8 cellular contexts compared by ENCODE assay signal in genomic region chr9:29212590-29213373, GRCh38. TPM values are rescaled to one million over a fixed set of nuclear protein-coding genes. Genes with fewer than 3 reads are reported as not detected.
DNase-seq lines count a peak whose midpoint lies in the region; ATAC-seq and TF ChIP-seq lines count a peak whose summit lies in the region.

No MANE protein-coding gene starts in this region.

- H3K9me3 Mint-ChIP-seq in H9, result peaks cover 0 to 2% of the 10 kb centered on the region in 2 experiments; a peak in 1 of 5 replicates
- no peaks in the 10 kb centered on the region for H3K9me3 Mint-ChIP-seq in stimulated activated effector memory CD8-positive, alpha-beta T cell treated with anti-CD3 and anti-CD28 coated beads, Interleukin-12 subunit alpha, Interleukin-12 subunit beta, amount 100 ng/mL, for 72 hours

- no peaks in the 10 kb centered on the region for H3K36me3 Mint-ChIP-seq in H9 (ENCODE audit: insufficient read depth in 1 of 3, low read depth in 3 of 3)
- H3K36me3 Mint-ChIP-seq in stimulated activated effector memory CD8-positive, alpha-beta T cell treated with anti-CD3 and anti-CD28 coated beads, Interleukin-12 subunit alpha, Interleukin-12 subunit beta, amount 100 ng/mL, for 72 hours, result no peaks in the 10 kb centered on the region

- H3T11ph ChIP-seq in H9 (ENCODE audit: low read length), result no peak overlapping the region

- H2BK120ac ChIP-seq in H9 (ENCODE audit: low read depth, low read length, poor library complexity, severe bottlenecking), result no peak overlapping the region

- TF ChIP-seq CTCF in H9 (conservative IDR thresholded peaks at IDR 0.05), result no peak

- peak; percentile 18 for ATAC-seq in SK-N-SH treated with all-trans-retinoic acid at 6 μM for 48 hours
- ATAC-seq in stimulated activated effector memory CD8-positive, alpha-beta T cell treated with anti-CD3 and anti-CD28 coated beads, Interleukin-12 subunit alpha, Interleukin-12 subunit beta, amount 100 ng/mL, for 72 hours, result no peak
- ATAC-seq in HG02588 (IDR thresholded peaks at IDR 0.05; ENCODE audit: unreplicated experiment), result no peak
- ATAC-seq in GM21717 (IDR thresholded peaks at IDR 0.05; ENCODE audit: unreplicated experiment), result no peak

- no peak overlapping the region for H2BK12ac ChIP-seq in H9 (ENCODE audit: insufficient read length, low read depth, low read length)

- DNase-seq in ACHN, result peak; percentile 17
- peak; percentile 57 for DNase-seq in H9
- no peak for DNase-seq in stimulated activated effector memory CD8-positive, alpha-beta T cell treated with anti-CD3 and anti-CD28 coated beads, Interleukin-12 subunit alpha, Interleukin-12 subunit beta, amount 100 ng/mL, for 72 hours (ENCODE audit: low spot score in 2 of 2)
- no peak for DNase-seq in foreskin melanocyte

- H2BK15ac ChIP-seq in H9 (ENCODE audit: low read depth, low read length), result no peak overlapping the region

- no peak overlapping the region for H4K91ac ChIP-seq in H9 (ENCODE audit: insufficient read length, low read depth, low read length)

- H3K23ac ChIP-seq in H9 (ENCODE audit: insufficient read length, low read depth, low read length), result no peak overlapping the region

- H3K27me3 Mint-ChIP-seq in H9 (ENCODE audit: low read depth), result peaks cover 56% of the 10 kb centered on the region

- H4K20me1 ChIP-seq in H9 (ENCODE audit: control insufficient read depth, insufficient read depth, insufficient read length), result no peaks in the 10 kb centered on the region

- peak overlapping the region; percentile 84 to 95 for H3K4me3 Mint-ChIP-seq in H9
- peak overlapping the region; percentile 50 for H3K4me3 Mint-ChIP-seq in stimulated activated effector memory CD8-positive, alpha-beta T cell treated with anti-CD3 and anti-CD28 coated beads, Interleukin-12 subunit alpha, Interleukin-12 subunit beta, amount 100 ng/mL, for 72 hours

- no peak overlapping the region for H3K56ac ChIP-seq in H9 (ENCODE audit: insufficient read length, low read depth, low read length)

- no peak overlapping the region for H3K27ac ChIP-seq in H9 (ENCODE audit: insufficient read length, low read depth, low read length)

- no peak overlapping the region for H3K18ac ChIP-seq in H9 (ENCODE audit: insufficient read length, low read depth, low read length)

- no peak overlapping the region for H3K9ac ChIP-seq in H9 (ENCODE audit: extremely low read depth, insufficient read length, low read length)

- no peaks in the 10 kb centered on the region for H3K9me3 ChIP-seq in H9 (ENCODE audit: control insufficient read depth, low read depth, low read length)
- H3K9me3 ChIP-seq in iPS-18c (ENCODE audit: control insufficient read depth, insufficient read depth, low read length), result no peaks in the 10 kb centered on the region

- WGBS in H9 (ENCODE audit: extremely low coverage, insufficient read length, low lambda C conversion rate), result no CpG with 5 or more reads among the region's 33 CpGs

- peak overlapping the region in 1 of 3 experiments; percentile 72; a peak in 2 of 7 replicates for H3K27ac Mint-ChIP-seq in H9
- H3K27ac Mint-ChIP-seq in stimulated activated effector memory CD8-positive, alpha-beta T cell treated with anti-CD3 and anti-CD28 coated beads, Interleukin-12 subunit alpha, Interleukin-12 subunit beta, amount 100 ng/mL, for 72 hours, result no peak overlapping the region

- H3K27me3 ChIP-seq in H9 (ENCODE audit: insufficient read depth, low read length), result peaks cover 5% of the 10 kb centered on the region; the same call in 1 of the 2 replicates

- no peaks in the 10 kb centered on the region for H3K79me1 ChIP-seq in H9 (ENCODE audit: insufficient read depth, low read depth, low read length, poor library complexity, severe bottlenecking)

- H3K4me3 ChIP-seq in iPS-18c (ENCODE audit: insufficient read depth, low read depth, low read length), result peak overlapping the region; percentile 77

- in situ Hi-C loops in ACHN (cut with HindIII; ENCODE audit: low pct_ligation_motif_present, low pct_unique_long_range_greater_than_20kb, low sequenced_read_pairs), result no loop called here

- H3K4me2 ChIP-seq in H9 (ENCODE audit: insufficient read depth, insufficient read length, low read length), result peak overlapping the region; percentile 95

- H2BK5ac ChIP-seq in H9 (ENCODE audit: insufficient read length, low read length), result no peak overlapping the region

- peaks cover 29% of the 10 kb centered on the region for H3K23me2 ChIP-seq in H9 (ENCODE audit: insufficient read length, low read depth, low read length, poor library complexity, severe bottlenecking)

- no peak overlapping the region for H2BK20ac ChIP-seq in H9 (ENCODE audit: low read depth, low read length, poor library complexity, severe bottlenecking)

- peaks cover 28 to 29% of the 10 kb centered on the region in 2 experiments for H3K4me1 Mint-ChIP-seq in H9
- H3K4me1 Mint-ChIP-seq in stimulated activated effector memory CD8-positive, alpha-beta T cell treated with anti-CD3 and anti-CD28 coated beads, Interleukin-12 subunit alpha, Interleukin-12 subunit beta, amount 100 ng/mL, for 72 hours, result no peaks in the 10 kb centered on the region

- H4K8ac ChIP-seq in H9 (replicated peaks; ENCODE audit: insufficient read length, low read depth, low read length), result no peak overlapping the region

- no peak overlapping the region for H3K4ac ChIP-seq in H9 (ENCODE audit: low read depth, low read length)

- H3K4me1 ChIP-seq in H9 (ENCODE audit: insufficient read depth, low read length), result 0 out of 2 replicates have a peak, but pooled peaks cover 1% of the 10 kb centered on the region

- H2AFZ ChIP-seq in H9 (ENCODE audit: low read length), result peak overlapping the region; percentile 25

- no peak overlapping the region for H4K5ac ChIP-seq in H9 (ENCODE audit: insufficient read length, low read depth, low read length)

- H2AK5ac ChIP-seq in H9 (ENCODE audit: insufficient read length, low read length), result no peak overlapping the region

- no peaks in the 10 kb centered on the region for H3K79me2 ChIP-seq in H9 (ENCODE audit: insufficient read depth, low read length)

- H3K14ac ChIP-seq in H9 (ENCODE audit: insufficient read depth, low read length), result no peak overlapping the region

TF ChIP-seq in SK-N-SH treated with all-trans-retinoic acid at 6 μM for 48 hours, 23 proteins besides CTCF, POLR2A, EP300 and RAD21:
- no peak for TF ChIP-seq GLIS3 (CRISPR knock-in tag; IDR thresholded peaks at IDR 0.05)
- TF ChIP-seq POU6F1 (CRISPR knock-in tag; IDR thresholded peaks at IDR 0.05; ENCODE audit: borderline replicate concordance, low read depth), result no peak

RNA-seq across cellular contexts. Expression of gene LINGO2, which starts 0.6 kb away (rescaled TPM):
- 0.20 and 0.46 TPM in 2 replicates for total RNA-seq in H9 (2021)

Comparison
In these comparisons a context has a peak if more than half of its experiments do, and no peak if none do; other contexts are left out.
1. DNase-seq: peak in ACHN (single experiment) and H9 (single experiment); none in stimulated activated effector memory CD8-positive, alpha-beta T cell treated with anti-CD3 and anti-CD28 coated beads, Interleukin-12 subunit alpha, Interleukin-12 subunit beta, amount 100 ng/mL, for 72 hours (0 of 2) and foreskin melanocyte (single experiment).